Comparison of ENCODE assay signal across 18 cellular contexts in genomic region chr15:25089577-25089976, GRCh38.
DNase-seq lines count a peak whose midpoint lies in the region; ATAC-seq and TF ChIP-seq lines count a peak whose summit lies in the region.
"Had no signal": no experiment of that assay in that cellular context is flagged by ENCODE, and none has a peak within 500 bp of the region (broad histone marks: within the 10 kb centered on the region; RNA-seq: fewer than 3 reads in every experiment).

No MANE protein-coding gene starts in this region.

- no peak for TF ChIP-seq CTCF in heart left ventricle (IDR thresholded peaks at IDR 0.05)
- TF ChIP-seq CTCF in vagina (IDR thresholded peaks at IDR 0.05) = no peak
- no peak for TF ChIP-seq CTCF in Peyer's patch (IDR thresholded peaks at IDR 0.05)

- TF ChIP-seq POLR2A in heart left ventricle (IDR thresholded peaks at IDR 0.05) (no peak), vagina (IDR thresholded peaks at IDR 0.05) (no peak), Peyer's patch (IDR thresholded peaks at IDR 0.05) (no peak)

- H3K4me3 ChIP-seq in heart left ventricle = no peak overlapping the region
- no peak overlapping the region for H3K4me3 ChIP-seq in vagina
- H3K4me3 ChIP-seq in Peyer's patch = no peak overlapping the region
- H3K4me3 ChIP-seq: A549 had no signal

- H3K27me3 ChIP-seq in heart left ventricle = no peaks in the 10 kb centered on the region
- H3K27me3 ChIP-seq in vagina = no peaks in the 10 kb centered on the region
- no peaks in the 10 kb centered on the region for H3K27me3 ChIP-seq in Peyer's patch

- H3K4me1 ChIP-seq in heart left ventricle (peaks cover 0 to 6% (median 0%) of the 10 kb centered on the region in 12 donors), vagina (no peaks in the 10 kb centered on the region), Peyer's patch (no peaks in the 10 kb centered on the region)
- H3K4me1 ChIP-seq: A549 had no signal

- H3K9me3 ChIP-seq in heart left ventricle = peaks cover 0 to 99% (median 84%) of the 10 kb centered on the region in 12 donors
- peaks cover 42% of the 10 kb centered on the region for H3K9me3 ChIP-seq in vagina
- H3K9me3 ChIP-seq in Peyer's patch = peaks cover 0 to 93% (median 41%) of the 10 kb centered on the region in 4 donors

- H3K27ac ChIP-seq in heart left ventricle = no peak overlapping the region
- H3K27ac ChIP-seq in vagina = no peak overlapping the region
- no peak overlapping the region for H3K27ac ChIP-seq in Peyer's patch
- H3K27ac ChIP-seq: A549 had no signal

- ATAC-seq in heart left ventricle (peak; percentile 15 to 48 (median 32)), left cardiac atrium (no peak), GM21367 (IDR thresholded peaks at IDR 0.05; ENCODE audit: unreplicated experiment) (no peak)
- ATAC-seq: A549 had no signal

- WGBS in heart left ventricle, 4 donors = 71 to 82% (median 78%) methylated on average over 7 to 8 of the region's 8 CpGs

- intact Hi-C loops in heart left ventricle (cut with DNase I) = loop anchor here in 1 of 10 donors (5.0 kb wide), 1 partner anchor 37 kb away; no protein-coding TSS in a partner anchor
- intact Hi-C loops in left cardiac atrium (cut with DNase I) = no loop called here
- intact Hi-C loops in vagina (cut with DNase I) = no loop called here

- no peak for DNase-seq in heart left ventricle
- no peak for DNase-seq in left cardiac atrium
- DNase-seq in ecto neural progenitor cell (ENCODE audit: low spot score) = peak; percentile 7
- peak; percentile 33 for DNase-seq in mesenteric fat pad (ENCODE audit: low spot score)
- peak; percentile 49 to 58 for DNase-seq in vagina (ENCODE audit: extremely low spot score in 2 of 2)
- no peak for DNase-seq in Peyer's patch
- DNase-seq: EL, GF-D8, Karpas-422, NCI-H1694, NCI-H2081, NCI-H2171, NCI-H345, NCI-H524 treated with DMSO at 0.1 percent for 48 hours, NCI-H82, SHP77 treated with DMSO at 0.1 percent for 48 hours had no signal

- H3K36me3 ChIP-seq in heart left ventricle = peaks cover 0 to 98% (median 86%) of the 10 kb centered on the region in 9 donors
- H3K36me3 ChIP-seq in vagina = peaks cover 0 to 99% of the 10 kb centered on the region in 2 donors
- H3K36me3 ChIP-seq in Peyer's patch = peaks cover 0 to 97% (median 0%) of the 10 kb centered on the region in 3 donors

Comparison
In these comparisons a context has a peak if more than half of its experiments do, and no peak if none do; other contexts are left out.
1. ATAC-seq: peak in heart left ventricle (4 of 4); none in left cardiac atrium (0 of 2) and GM21367 (single experiment).
2. DNase-seq: peak in ecto neural progenitor cell (single experiment), mesenteric fat pad (single experiment) and vagina (2 of 2); none in heart left ventricle (0 of 5), left cardiac atrium (single experiment) and Peyer's patch (0 of 3).